Comparison of ENCODE assay signal across 8 cellular contexts in genomic region chr6:38638941-38639497, GRCh38. TPM values are rescaled to one million over a fixed set of nuclear protein-coding genes. Genes with fewer than 3 reads are reported as not detected.
DNase-seq lines count a peak whose midpoint lies in the region; ATAC-seq and TF ChIP-seq lines count a peak whose summit lies in the region.

No MANE protein-coding gene starts in this region.

- WGBS in adrenal gland, 4 donors = 3 to 7% (median 5%) methylated on average over 7 to 15 of the region's 15 CpGs

- no peak for TF ChIP-seq POLR2A in adrenal gland (IDR thresholded peaks at IDR 0.05)
- no peak for TF ChIP-seq POLR2A in gastrocnemius medialis (IDR thresholded peaks at IDR 0.05)

- H3K27me3 ChIP-seq in adrenal gland (no peaks in the 10 kb centered on the region), gastrocnemius medialis (no peaks in the 10 kb centered on the region)

- H3K27ac ChIP-seq in adrenal gland = peak overlapping the region; percentile 73 to 96 (median 92)
- H3K27ac ChIP-seq in gastrocnemius medialis = peak overlapping the region; percentile 78 to 94 (median 90)

- intact Hi-C loops in adrenal gland (cut with DNase I) (no loop called here), gastrocnemius medialis (cut with DNase I; ENCODE audit: low total_unique reads) (loop anchor here (1.0 kb wide), 1 partner anchor 64 kb away; the partner anchor contains the start of gene GLO1)

- H3K4me1 ChIP-seq in adrenal gland (replicated peaks in 1 of 2) = peaks cover 7 to 30% of the 10 kb centered on the region in 2 donors
- H3K4me1 ChIP-seq in gastrocnemius medialis = peaks cover 25 to 28% of the 10 kb centered on the region in 2 donors

- no peaks in the 10 kb centered on the region for H3K9me3 ChIP-seq in adrenal gland (replicated peaks in 1 of 3)
- H3K9me3 ChIP-seq in gastrocnemius medialis = no peaks in the 10 kb centered on the region

- DNase-seq in AG09319 (ENCODE audit: extremely low read depth, low read depth) (peak; percentile 24), SW480 (ENCODE audit: low spot score) (peak; percentile 59), adrenal gland (peak; percentile 75 to 91 (median 86)), hepatic stellate cell (ENCODE audit: low spot score) (peak; percentile 50), gastrocnemius medialis (peak in 1 of 2 donors; percentile 3), NCI-H446 (lab: John Stamatoyannopoulos, UW) (no peak)

- H3K36me3 ChIP-seq in adrenal gland (replicated peaks in 1 of 2) = no peaks in the 10 kb centered on the region
- no peaks in the 10 kb centered on the region for H3K36me3 ChIP-seq in gastrocnemius medialis

- TF ChIP-seq CTCF in AG09319 (IDR thresholded peaks at IDR 0.05; ENCODE audit: low read depth, low read length) (no peak), adrenal gland (IDR thresholded peaks at IDR 0.05) (no peak), gastrocnemius medialis (IDR thresholded peaks at IDR 0.05 in 4 of 5, conservative IDR thresholded peaks at IDR 0.05 in 1 of 5) (no peak)

- H3K4me3 ChIP-seq in adrenal gland (peak overlapping the region; percentile 68 to 79 (median 70)), gastrocnemius medialis (peak overlapping the region; percentile 75 to 97 (median 85))

- ATAC-seq in GM19395 (IDR thresholded peaks at IDR 0.05; ENCODE audit: unreplicated experiment) (peak; percentile 26), HG03521 (IDR thresholded peaks at IDR 0.05; ENCODE audit: unreplicated experiment) (peak; percentile 22), gastrocnemius medialis (peak; percentile 53 to 63)

- in situ Hi-C loops in gastrocnemius medialis (cut with MboI; ENCODE audit: low sequenced_read_pairs in 4 of 4) = no loop called here

RNA-seq across cellular contexts. Expression of gene BTBD9, which starts 0.7 kb away (rescaled TPM):
- total RNA-seq in adrenal gland (10 to 100 TPM in 7 of 8 donors, 1 to 10 TPM in 1; 8.9 to 29.6 (median 19.6) TPM), gastrocnemius medialis (10 to 100 TPM in 1 of 4 donors, 1 to 10 TPM in 3; 5.5 to 14.1 (median 6.3) TPM)
- 10 to 100 TPM in 1 of 3 donors, 1 to 10 TPM in 2; 2.4 to 13.2 (median 4.7) TPM for polyA plus RNA-seq in adrenal gland

Comparison
In these comparisons a context has a peak if more than half of its experiments do, and no peak if none do; other contexts are left out.
1. DNase-seq: peak in AG09319 (single experiment), SW480 (single experiment), adrenal gland (7 of 7) and hepatic stellate cell (single experiment); none in NCI-H446 (0 of 2).
2. Peak in every context shown above with its lines, with median percentiles within 50 percentile points of each other: ATAC-seq.